12 cellular contexts compared by ENCODE assay signal in the genomic region with DNA sequence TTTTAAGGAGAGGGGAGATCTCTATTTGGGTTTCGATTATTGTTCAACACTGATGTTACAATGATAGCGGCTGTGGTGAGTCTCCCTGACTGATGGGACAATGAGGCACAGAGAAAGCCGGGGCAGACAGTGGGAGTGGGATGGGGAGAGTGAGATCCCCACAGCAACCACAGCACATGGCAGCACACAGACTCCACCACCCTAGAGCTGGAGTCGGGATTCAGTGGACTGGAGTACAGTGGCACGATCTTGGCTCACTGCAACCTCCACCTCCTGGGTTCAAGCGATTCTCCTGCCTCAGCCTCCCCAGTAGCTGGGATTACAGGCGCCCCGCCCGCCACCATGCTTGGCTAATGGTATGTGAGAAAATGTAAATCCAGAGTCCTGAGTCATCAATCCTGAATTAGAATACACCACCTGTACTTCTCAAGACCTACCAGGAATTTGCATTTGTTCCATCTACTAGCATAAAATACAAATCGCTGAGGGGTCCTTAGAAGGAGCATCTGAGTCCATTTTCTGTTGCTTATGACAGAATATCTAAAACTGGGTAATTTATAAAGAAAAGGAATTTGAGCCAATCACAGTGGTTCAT.
"Had no signal": no experiment of that assay in that cellular context is flagged by ENCODE, and none has a peak within 500 bp of the region (broad histone marks: within the 10 kb centered on the region; RNA-seq: fewer than 3 reads in every experiment).

No MANE protein-coding gene starts in this region.

- H3K27me3 Mint-ChIP-seq: activated naive CD8-positive, alpha-beta T cell had no signal

- H3K4me3 Mint-ChIP-seq: activated naive CD8-positive, alpha-beta T cell; brain; nephron had no signal

- H3K27ac Mint-ChIP-seq: activated naive CD8-positive, alpha-beta T cell; nephron had no signal

- DNase-seq: activated effector memory CD4-positive, alpha-beta T cell treated with anti-CD3 and anti-CD28 coated beads, Interleukin-2, amount 50 U/mL, for 16 hours; cerebellar nuclear complex; effector CD8-positive, alpha-beta T cell; foreskin fibroblast; kidney glomerular epithelial cell; ovary; spleen; T-helper 2 cell had no signal

- ATAC-seq: right lobe of liver had no signal

- H3K36me3 Mint-ChIP-seq: activated naive CD8-positive, alpha-beta T cell; brain had no signal
